In the genomic region with DNA sequence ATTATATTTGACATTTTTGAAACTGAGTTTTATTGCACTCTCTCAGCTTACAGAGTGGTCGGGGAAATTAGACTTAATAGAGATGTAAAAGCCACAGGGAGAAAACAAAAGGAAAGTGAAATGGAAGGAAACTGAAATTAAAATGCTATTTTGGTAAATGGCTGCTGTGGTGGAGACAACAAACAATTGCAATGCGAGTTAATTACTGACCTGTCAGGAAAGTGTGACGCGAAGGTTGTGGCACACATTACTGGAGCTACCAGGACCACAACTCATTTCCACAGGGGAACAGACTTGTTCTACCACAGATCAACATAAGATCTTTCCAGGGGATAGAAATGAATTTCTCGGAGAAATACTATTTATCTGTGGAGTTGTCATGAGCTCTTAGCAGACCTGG, we compare ENCODE assay signal across 13 cellular contexts. TPM values are rescaled to one million over a fixed set of nuclear protein-coding genes. Genes with fewer than 3 reads are reported as not detected.
DNase-seq lines count a peak whose midpoint lies in the region; ATAC-seq and TF ChIP-seq lines count a peak whose summit lies in the region.
"Had no signal": no experiment of that assay in that cellular context is flagged by ENCODE, and none has a peak within 500 bp of the region (broad histone marks: within the 10 kb centered on the region; RNA-seq: fewer than 3 reads in every experiment).

No MANE protein-coding gene starts in this region.

- no peaks in the 10 kb centered on the region for H3K9me3 Mint-ChIP-seq in activated CD4-positive, alpha-beta memory T cell treated with anti-CD3 and anti-CD28 coated beads for 36 hours
- H3K9me3 Mint-ChIP-seq in activated CD4-positive, alpha-beta memory T cell treated with anti-CD3 and anti-CD28 coated beads, Interleukin-2, amount 10 ng/mL, durations not matched to agents 7 days and 5 days: no peaks in the 10 kb centered on the region
- no peaks in the 10 kb centered on the region for H3K9me3 Mint-ChIP-seq in natural killer cell

- no peak for DNase-seq in activated CD4-positive, alpha-beta memory T cell treated with anti-CD3 and anti-CD28 coated beads for 36 hours
- DNase-seq in activated CD4-positive, alpha-beta memory T cell treated with anti-CD3 and anti-CD28 coated beads, Interleukin-2, amount 10 ng/mL, durations not matched to agents 7 days and 5 days: no peak
- DNase-seq in natural killer cell: no peak
- no peak for DNase-seq in superior temporal gyrus (ENCODE audit: extremely low spot score)
- no peak for DNase-seq in HCEC 1CT
- DNase-seq in MV-4-11 (lab: John Stamatoyannopoulos, UW): no peak
- DNase-seq: ACHN, activated gamma-delta T cell, MM.1S, NCI-H82, T-helper 9 cell had no signal

- H3K4me1 Mint-ChIP-seq in activated CD4-positive, alpha-beta memory T cell treated with anti-CD3 and anti-CD28 coated beads for 36 hours (ENCODE audit: low read depth): peaks cover 85% of the 10 kb centered on the region
- peaks cover 78% of the 10 kb centered on the region for H3K4me1 Mint-ChIP-seq in activated CD4-positive, alpha-beta memory T cell treated with anti-CD3 and anti-CD28 coated beads, Interleukin-2, amount 10 ng/mL, durations not matched to agents 7 days and 5 days
- peaks cover 86 to 87% of the 10 kb centered on the region in 2 donors for H3K4me1 Mint-ChIP-seq in natural killer cell

- intact Hi-C loops in activated CD4-positive, alpha-beta memory T cell treated with anti-CD3 and anti-CD28 coated beads for 36 hours (cut with micrococcal nuclease): no loop called here
- intact Hi-C loops in natural killer cell (cut with micrococcal nuclease): no loop called here

- CTCF ChIA-PET in activated CD4-positive, alpha-beta memory T cell treated with anti-CD3 and anti-CD28 coated beads for 36 hours (lab: Charles Lee): interaction anchor here (1.1 to 1.7 kb wide), 2 partner anchors 13 to 114 kb away, joined by 3 to 14 read pairs; no protein-coding TSS in a partner anchor
- CTCF ChIA-PET in activated CD4-positive, alpha-beta memory T cell treated with anti-CD3 and anti-CD28 coated beads, Interleukin-2, amount 10 ng/mL, durations not matched to agents 7 days and 5 days (lab: Charles Lee): interaction anchor here (1.6 kb wide), 1 partner anchor 73 kb away, joined by 3 read pairs; no protein-coding TSS in a partner anchor

- ATAC-seq in GM21717 (IDR thresholded peaks at IDR 0.05; ENCODE audit: unreplicated experiment): peak; percentile 33
- peak; percentile 70 for ATAC-seq in HG03457 (IDR thresholded peaks at IDR 0.05; ENCODE audit: unreplicated experiment)
- peak; percentile 55 to 68 (median 57) for ATAC-seq in natural killer cell

- H3K27ac Mint-ChIP-seq in activated CD4-positive, alpha-beta memory T cell treated with anti-CD3 and anti-CD28 coated beads for 36 hours: peak overlapping the region; percentile 60
- H3K27ac Mint-ChIP-seq in activated CD4-positive, alpha-beta memory T cell treated with anti-CD3 and anti-CD28 coated beads, Interleukin-2, amount 10 ng/mL, durations not matched to agents 7 days and 5 days: no peak overlapping the region
- peak overlapping the region; percentile 83 to 90 for H3K27ac Mint-ChIP-seq in natural killer cell

- no peaks in the 10 kb centered on the region for H3K27me3 Mint-ChIP-seq in activated CD4-positive, alpha-beta memory T cell treated with anti-CD3 and anti-CD28 coated beads for 36 hours
- H3K27me3 Mint-ChIP-seq in activated CD4-positive, alpha-beta memory T cell treated with anti-CD3 and anti-CD28 coated beads, Interleukin-2, amount 10 ng/mL, durations not matched to agents 7 days and 5 days: no peaks in the 10 kb centered on the region
- no peaks in the 10 kb centered on the region for H3K27me3 Mint-ChIP-seq in natural killer cell (ENCODE audit: low read depth in 2 of 2)

- peaks cover 6% of the 10 kb centered on the region for H3K36me3 Mint-ChIP-seq in activated CD4-positive, alpha-beta memory T cell treated with anti-CD3 and anti-CD28 coated beads for 36 hours
- H3K36me3 Mint-ChIP-seq in activated CD4-positive, alpha-beta memory T cell treated with anti-CD3 and anti-CD28 coated beads, Interleukin-2, amount 10 ng/mL, durations not matched to agents 7 days and 5 days (ENCODE audit: low read depth): peaks cover 62% of the 10 kb centered on the region
- no peaks in the 10 kb centered on the region for H3K36me3 Mint-ChIP-seq in natural killer cell

- peak overlapping the region; percentile 9 for H3K4me3 Mint-ChIP-seq in activated CD4-positive, alpha-beta memory T cell treated with anti-CD3 and anti-CD28 coated beads for 36 hours
- H3K4me3 Mint-ChIP-seq in activated CD4-positive, alpha-beta memory T cell treated with anti-CD3 and anti-CD28 coated beads, Interleukin-2, amount 10 ng/mL, durations not matched to agents 7 days and 5 days: no peak overlapping the region
- H3K4me3 Mint-ChIP-seq in natural killer cell: peak overlapping the region; percentile 75

- POLR2A ChIA-PET in activated CD4-positive, alpha-beta memory T cell treated with anti-CD3 and anti-CD28 coated beads for 36 hours (lab: Charles Lee): interaction anchor here (0.7 kb wide), 1 partner anchor 9 kb away, joined by 3 read pairs; no protein-coding TSS in a partner anchor
- POLR2A ChIA-PET in activated CD4-positive, alpha-beta memory T cell treated with anti-CD3 and anti-CD28 coated beads, Interleukin-2, amount 10 ng/mL, durations not matched to agents 7 days and 5 days (lab: Charles Lee): interaction anchor here (1.1 to 1.6 kb wide), 3 partner anchors 9 to 20 kb away, joined by 4 to 11 read pairs (median 6); no protein-coding TSS in a partner anchor

- no peak for TF ChIP-seq CTCF in natural killer cell (IDR thresholded peaks at IDR 0.05)

RNA-seq across cellular contexts. Expression of a gene that starts 19.5 kb away (rescaled TPM):
- total RNA-seq in activated CD4-positive, alpha-beta memory T cell treated with anti-CD3 and anti-CD28 coated beads for 36 hours: 10 to 100 TPM; 70.2 to 71.2 TPM
- 100 to 1,000 TPM; 167 TPM for total RNA-seq in activated CD4-positive, alpha-beta memory T cell treated with anti-CD3 and anti-CD28 coated beads, Interleukin-2, amount 10 ng/mL, durations not matched to agents 7 days and 5 days
- 100 to 1,000 TPM; 148 to 168 (median 165) TPM for total RNA-seq in natural killer cell
